ENCODE assay signal across 6 cellular contexts in genomic region chr19:17337675-17338439, GRCh38. TPM values are rescaled to one million over a fixed set of nuclear protein-coding genes. Genes with fewer than 3 reads are reported as not detected.
A peak's percentile ranks its signal among the peaks of the same experiment; 100 is the strongest.
DNase-seq lines count a peak whose midpoint lies in the region; ATAC-seq lines count a peak whose summit lies in the region.

No MANE protein-coding gene starts in this region.

- H3K9me3 Mint-ChIP-seq in activated naive CD8-positive, alpha-beta T cell treated with anti-CD3 and anti-CD28 coated beads for 36 hours = no peaks in the 10 kb centered on the region

- peak overlapping the region; percentile 80 to 87 for H3K9ac ChIP-seq in mucosa of rectum (ENCODE audit: low read depth in 1 of 2, low read length in 2 of 2)

- peak overlapping the region; percentile 94 for H3K4me3 Mint-ChIP-seq in activated naive CD8-positive, alpha-beta T cell treated with anti-CD3 and anti-CD28 coated beads for 36 hours

- peak overlapping the region; percentile 89 to 99 for H3K4me3 ChIP-seq in mucosa of rectum (ENCODE audit: low read length in 2 of 2)

- peak overlapping the region; percentile 95 for H3K27ac Mint-ChIP-seq in activated naive CD8-positive, alpha-beta T cell treated with anti-CD3 and anti-CD28 coated beads for 36 hours

- DNase-seq in A172 (ENCODE audit: low spot score) (peak; percentile 29), mesenteric fat pad (ENCODE audit: low spot score) (no peak)
- peak; percentile 65 for DNase-seq in activated naive CD8-positive, alpha-beta T cell treated with anti-CD3 and anti-CD28 coated beads for 36 hours

- H3K36me3 ChIP-seq in mucosa of rectum (ENCODE audit: control insufficient read depth in 2 of 2, insufficient read depth in 2 of 2, low read length in 2 of 2) = peaks cover 0 to 3% of the 10 kb centered on the region in 2 donors

- no peaks in the 10 kb centered on the region for H3K9me3 ChIP-seq in mucosa of rectum (ENCODE audit: control insufficient read depth in 2 of 2, low read length in 2 of 2)

- ATAC-seq in HG03045 (IDR thresholded peaks at IDR 0.05; ENCODE audit: unreplicated experiment) (peak; percentile 2), GM21576 (IDR thresholded peaks at IDR 0.05; ENCODE audit: unreplicated experiment) (no peak)

- no peaks in the 10 kb centered on the region for H3K27me3 ChIP-seq in mucosa of rectum (ENCODE audit: control insufficient read depth in 2 of 2, insufficient read depth in 2 of 2, low read length in 2 of 2)

- H3K27me3 Mint-ChIP-seq in activated naive CD8-positive, alpha-beta T cell treated with anti-CD3 and anti-CD28 coated beads for 36 hours = no peaks in the 10 kb centered on the region

- H3K36me3 Mint-ChIP-seq in activated naive CD8-positive, alpha-beta T cell treated with anti-CD3 and anti-CD28 coated beads for 36 hours = peaks cover 6% of the 10 kb centered on the region

- H3K4me1 ChIP-seq in mucosa of rectum (ENCODE audit: control insufficient read depth in 2 of 2, insufficient read depth in 2 of 2, low read length in 2 of 2) = peaks cover 31 to 39% of the 10 kb centered on the region in 2 donors

- H3K4me1 Mint-ChIP-seq in activated naive CD8-positive, alpha-beta T cell treated with anti-CD3 and anti-CD28 coated beads for 36 hours = peaks cover 23% of the 10 kb centered on the region

- H3K27ac ChIP-seq in mucosa of rectum (ENCODE audit: low read depth in 2 of 2, low read length in 2 of 2) = peak overlapping the region; percentile 91 to 93

RNA-seq across cellular contexts. Expression of gene GTPBP3, which starts 0.5 kb away (rescaled TPM):
- 21.5 and 24.0 TPM in 2 replicates for total RNA-seq in A172 (2014; rRNA removed; shearing (Covaris generic))
- 10 to 100 TPM; 49.0 to 49.6 TPM for total RNA-seq in activated naive CD8-positive, alpha-beta T cell treated with anti-CD3 and anti-CD28 coated beads for 36 hours
- total RNA-seq in mesenteric fat pad = 13.1 TPM

RNA-seq across cellular contexts. Expression of gene ANO8, which starts 3.2 kb away (rescaled TPM):
- total RNA-seq in A172 (2014; rRNA removed; shearing (Covaris generic)) = 4.2 and 5.1 TPM in 2 replicates
- total RNA-seq in activated naive CD8-positive, alpha-beta T cell treated with anti-CD3 and anti-CD28 coated beads for 36 hours = 1 to 10 TPM; 2.5 to 2.7 TPM
- 16.2 TPM for total RNA-seq in mesenteric fat pad

RNA-seq across cellular contexts. Expression of gene DDA1, which starts 28.5 kb away (rescaled TPM):
- total RNA-seq in A172 (2014; rRNA removed; shearing (Covaris generic)) = 89.1 and 104 TPM in 2 replicates
- total RNA-seq in activated naive CD8-positive, alpha-beta T cell treated with anti-CD3 and anti-CD28 coated beads for 36 hours = 10 to 100 TPM; 41.0 to 43.6 TPM
- total RNA-seq in mesenteric fat pad = 45.6 TPM

RNA-seq across cellular contexts. Expression of gene MRPL34, which starts 32.2 kb away (rescaled TPM):
- 79.1 and 183 TPM in 2 replicates for total RNA-seq in A172 (2014; rRNA removed; shearing (Covaris generic))
- 100 to 1,000 TPM; 122 to 128 TPM for total RNA-seq in activated naive CD8-positive, alpha-beta T cell treated with anti-CD3 and anti-CD28 coated beads for 36 hours
- total RNA-seq in mesenteric fat pad = 99.2 TPM

RNA-seq across cellular contexts. Expression of gene ABHD8, which starts 34.6 kb away (rescaled TPM):
- 20.7 and 31.1 TPM in 2 replicates for total RNA-seq in A172 (2014; rRNA removed; shearing (Covaris generic))
- 1 to 10 TPM; 4.1 to 4.9 TPM for total RNA-seq in activated naive CD8-positive, alpha-beta T cell treated with anti-CD3 and anti-CD28 coated beads for 36 hours
- total RNA-seq in mesenteric fat pad = 12.9 TPM
